Comparison of ENCODE assay signal across 5 cellular contexts in genomic region chr1:197358959-197359358, GRCh38.
"Had no signal": no experiment of that assay in that cellular context is flagged by ENCODE, and none has a peak within 500 bp of the region (broad histone marks: within the 10 kb centered on the region; RNA-seq: fewer than 3 reads in every experiment).

No MANE protein-coding gene starts in this region.

- FAIRE-seq: HTR-8/SVneo, K562 had no signal

- DNase-seq: IMR-90, KBM-7 had no signal

- H3K27ac ChIP-seq: HL-60 had no signal

- ATAC-seq: K562 had no signal

- H3K4me3 ChIP-seq: K562 had no signal
